ENCODE assay signal across 27 cellular contexts in genomic region chr14:81416981-81417380, GRCh38.
"Had no signal": no experiment of that assay in that cellular context is flagged by ENCODE, and none has a peak within 500 bp of the region (broad histone marks: within the 10 kb centered on the region; RNA-seq: fewer than 3 reads in every experiment).

No MANE protein-coding gene starts in this region.

- H3K4me2 ChIP-seq: hepatocyte, smooth muscle cell had no signal

- H3K4me3 Mint-ChIP-seq: activated T-cell treated with anti-CD3 and anti-CD28 coated beads, Interleukin-2, amount 50 U/mL, for 24 hours; activated T-helper 17 cell treated with anti-CD3 and anti-CD28 coated beads, Interleukin-2, amount 50 U/mL, for 72 hours; immature natural killer cell; naive B cell; neural crest cell; WTC11 had no signal

- H3K4me1 ChIP-seq: adrenal gland, ascending aorta, sigmoid colon, testis, vagina had no signal

- H3K27me3 ChIP-seq: adrenal gland, ascending aorta, brain microvascular endothelial cell, foreskin keratinocyte, hepatocyte, sigmoid colon, testis, vagina had no signal

- H3K27ac ChIP-seq: ascending aorta, brain microvascular endothelial cell, foreskin keratinocyte, sigmoid colon, testis, vagina had no signal

- H3K4me3 ChIP-seq: adrenal gland, ascending aorta, hepatocyte, lung, sigmoid colon, smooth muscle cell, testis, vagina had no signal

- H3K4me1 Mint-ChIP-seq: activated T-helper 17 cell treated with anti-CD3 and anti-CD28 coated beads, Interleukin-2, amount 50 U/mL, for 72 hours; immature natural killer cell; neural crest cell had no signal

- H3K9me3 Mint-ChIP-seq: activated T-helper 17 cell treated with anti-CD3 and anti-CD28 coated beads, Interleukin-2, amount 50 U/mL, for 72 hours had no signal

- DNase-seq: activated CD4-positive, alpha-beta T cell treated with anti-CD3 and anti-CD28 coated beads, Interleukin-2, amount 50 U/mL, for 4 hours; activated CD8-positive, alpha-beta memory T cell treated with anti-CD3 and anti-CD28 coated beads for 24 hours; activated CD8-positive, alpha-beta memory T cell treated with anti-CD3 and anti-CD28 coated beads, Interleukin-2, amount 50 U/mL, for 4 hours; activated T-cell treated with anti-CD3 and anti-CD28 coated beads, Interleukin-2, amount 50 U/mL, for 24 hours; brain microvascular endothelial cell; caudate nucleus; dermis blood vessel endothelial cell; effector CD8-positive, alpha-beta T cell; foreskin keratinocyte; immature natural killer cell; naive B cell; sigmoid colon; stimulated activated CD4-positive, alpha-beta T cell treated with anti-CD3 and anti-CD28 coated beads, Interleukin-2, amount 100 ng/mL, for 48 hours; stimulated activated CD8-positive, alpha-beta memory T cell treated with anti-CD3 and anti-CD28 coated beads, Interleukin-4, amount 100 ng/mL, for 48 hours; stimulated activated naive CD4-positive, alpha-beta T cell; testis; trophoblast cell had no signal

- H3K36me3 ChIP-seq: adrenal gland, ascending aorta, brain microvascular endothelial cell, sigmoid colon, vagina had no signal

- H3K27ac Mint-ChIP-seq: activated naive CD4-positive, alpha-beta T cell treated with anti-CD3 and anti-CD28 coated beads, Interleukin-2, amount 50 U/mL, for 72 hours; activated T-cell treated with anti-CD3 and anti-CD28 coated beads, Interleukin-2, amount 50 U/mL, for 24 hours; activated T-helper 17 cell treated with anti-CD3 and anti-CD28 coated beads, Interleukin-2, amount 50 U/mL, for 72 hours; immature natural killer cell; naive B cell had no signal

- ATAC-seq: activated naive CD4-positive, alpha-beta T cell treated with anti-CD3 and anti-CD28 coated beads, Interleukin-2, amount 50 U/mL, for 72 hours; activated T-helper 17 cell treated with anti-CD3 and anti-CD28 coated beads, Interleukin-2, amount 50 U/mL, for 72 hours; foreskin keratinocyte; WTC11 had no signal

- H3K9me3 ChIP-seq: adrenal gland, ascending aorta, sigmoid colon, testis, vagina had no signal
